Comparison of ENCODE assay signal across 1 cellular context in the genomic region with DNA sequence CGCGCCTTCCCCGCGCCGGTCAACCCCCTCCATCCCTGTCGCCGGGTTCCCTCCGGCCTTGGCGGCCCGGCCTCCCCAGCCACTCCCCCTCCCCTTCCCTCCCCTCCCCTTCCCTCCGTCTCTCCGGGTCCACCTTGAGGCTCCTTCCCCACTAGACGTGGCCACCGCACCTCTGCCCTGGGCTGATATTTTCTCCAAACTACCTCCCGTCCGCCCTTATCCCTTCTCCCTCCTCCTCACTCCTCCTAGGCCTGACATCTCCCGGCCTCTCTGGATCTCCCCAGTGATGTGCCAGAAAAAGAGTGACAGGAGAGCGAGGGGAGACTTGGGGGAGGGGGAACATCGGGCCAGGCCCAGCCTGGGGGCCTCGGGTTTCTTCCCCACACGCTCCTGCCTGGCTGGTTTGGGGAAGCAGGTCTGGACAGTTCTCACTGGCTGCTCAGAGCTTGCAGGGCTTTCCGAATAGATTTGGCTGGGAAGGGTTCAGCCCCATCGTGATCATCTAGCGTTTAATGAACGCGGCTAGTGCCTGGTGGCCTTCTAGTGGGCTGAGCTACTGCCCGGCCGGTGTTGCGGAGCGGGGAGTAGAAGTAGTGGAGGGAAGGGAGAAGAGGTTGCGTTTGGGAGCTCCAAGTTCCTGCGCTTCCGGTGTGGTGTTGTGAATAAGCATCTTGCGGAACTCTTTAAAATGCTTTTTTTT.
TF ChIP-seq lines count a peak whose summit lies in the region.

No MANE protein-coding gene starts in this region.

TF ChIP-seq in HEK293, 187 proteins besides CTCF, POLR2A, EP300 and RAD21 (continued from another document and continues in another):
- TF ChIP-seq ZNF26 (tag by site-specific recombination; IDR thresholded peaks at IDR 0.05) (no peak), ZNF791 (tag by site-specific recombination; IDR thresholded peaks at IDR 0.05) (no peak), PATZ1 (tag by site-specific recombination; IDR thresholded peaks at IDR 0.05) (peak; percentile 59), ZNF214 (tag by site-specific recombination; IDR thresholded peaks at IDR 0.05; ENCODE audit: borderline replicate concordance) (no peak), ZNF585B (tag by site-specific recombination; IDR thresholded peaks at IDR 0.05) (no peak), ZNF660 (tag by site-specific recombination; IDR thresholded peaks at IDR 0.05) (no peak), ZNF37A (tag by site-specific recombination; IDR thresholded peaks at IDR 0.05) (no peak), ZNF623 (tag by site-specific recombination; IDR thresholded peaks at IDR 0.05) (no peak), ZNF140 (tag by site-specific recombination; IDR thresholded peaks at IDR 0.05) (no peak), ZNF350 (tag by site-specific recombination; IDR thresholded peaks at IDR 0.05) (no peak), ZNF169 (tag by site-specific recombination; IDR thresholded peaks at IDR 0.05) (no peak), ZNF311 (tag by site-specific recombination; IDR thresholded peaks at IDR 0.05; ENCODE audit: borderline replicate concordance) (no peak), ZNF837 (tag by site-specific recombination; IDR thresholded peaks at IDR 0.05) (no peak), ZNF670 (tag by site-specific recombination; IDR thresholded peaks at IDR 0.05; ENCODE audit: low read depth) (no peak), ZBTB8A (tag by site-specific recombination; IDR thresholded peaks at IDR 0.05) (peak; percentile 82), RBAK (tag by site-specific recombination; IDR thresholded peaks at IDR 0.05) (no peak), ZNF629 (tag by site-specific recombination; IDR thresholded peaks at IDR 0.05) (no peak), FEZF1 (tag by site-specific recombination; IDR thresholded peaks at IDR 0.05) (no peak), ZNF830 (tag by site-specific recombination; IDR thresholded peaks at IDR 0.05; ENCODE audit: low read depth) (no peak), ZNF175 (tag by site-specific recombination; IDR thresholded peaks at IDR 0.05) (no peak), ZBTB17 (tag by site-specific recombination; IDR thresholded peaks at IDR 0.05) (peak; percentile 83), ZNF600 (tag by site-specific recombination; IDR thresholded peaks at IDR 0.05) (peak; percentile 87), ZFP41 (tag by site-specific recombination; IDR thresholded peaks at IDR 0.05; ENCODE audit: borderline replicate concordance) (no peak), ZNF24 (tag by site-specific recombination; IDR thresholded peaks at IDR 0.05) (no peak), ZNF610 (tag by site-specific recombination; IDR thresholded peaks at IDR 0.05; ENCODE audit: borderline replicate concordance) (no peak), ZNF132 (tag by site-specific recombination; IDR thresholded peaks at IDR 0.05; ENCODE audit: borderline replicate concordance) (no peak), ZNF433 (tag by site-specific recombination; IDR thresholded peaks at IDR 0.05; ENCODE audit: low read depth) (no peak), SP3 (tag by site-specific recombination; IDR thresholded peaks at IDR 0.05) (peak; percentile 43), ZNF692 (tag by site-specific recombination; IDR thresholded peaks at IDR 0.05) (peak; percentile 31; the same call in 1 of the 2 replicates), ZNF114 (tag by site-specific recombination; IDR thresholded peaks at IDR 0.05) (no peak), KLF1 (tag by site-specific recombination; IDR thresholded peaks at IDR 0.05) (no peak), SETDB1 (IDR thresholded peaks at IDR 0.05; ENCODE audit: insufficient read length, low read length) (no peak), BCL11B (tag by site-specific recombination; IDR thresholded peaks at IDR 0.05; ENCODE audit: low read depth) (no peak), SALL2 (tag by site-specific recombination; IDR thresholded peaks at IDR 0.05; ENCODE audit: borderline replicate concordance) (no peak), ZNF354C (tag by site-specific recombination; IDR thresholded peaks at IDR 0.05; ENCODE audit: borderline replicate concordance, low read depth) (no peak)
- TF ChIP-seq, protein P1, sequence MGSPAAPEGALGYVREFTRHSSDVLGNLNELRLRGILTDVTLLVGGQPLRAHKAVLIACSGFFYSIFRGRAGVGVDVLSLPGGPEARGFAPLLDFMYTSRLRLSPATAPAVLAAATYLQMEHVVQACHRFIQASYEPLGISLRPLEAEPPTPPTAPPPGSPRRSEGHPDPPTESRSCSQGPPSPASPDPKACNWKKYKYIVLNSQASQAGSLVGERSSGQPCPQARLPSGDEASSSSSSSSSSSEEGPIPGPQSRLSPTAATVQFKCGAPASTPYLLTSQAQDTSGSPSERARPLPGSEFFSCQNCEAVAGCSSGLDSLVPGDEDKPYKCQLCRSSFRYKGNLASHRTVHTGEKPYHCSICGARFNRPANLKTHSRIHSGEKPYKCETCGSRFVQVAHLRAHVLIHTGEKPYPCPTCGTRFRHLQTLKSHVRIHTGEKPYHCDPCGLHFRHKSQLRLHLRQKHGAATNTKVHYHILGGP (tag by site-specific recombination; IDR thresholded peaks at IDR 0.05) = no peak
- TF ChIP-seq, protein P2, sequence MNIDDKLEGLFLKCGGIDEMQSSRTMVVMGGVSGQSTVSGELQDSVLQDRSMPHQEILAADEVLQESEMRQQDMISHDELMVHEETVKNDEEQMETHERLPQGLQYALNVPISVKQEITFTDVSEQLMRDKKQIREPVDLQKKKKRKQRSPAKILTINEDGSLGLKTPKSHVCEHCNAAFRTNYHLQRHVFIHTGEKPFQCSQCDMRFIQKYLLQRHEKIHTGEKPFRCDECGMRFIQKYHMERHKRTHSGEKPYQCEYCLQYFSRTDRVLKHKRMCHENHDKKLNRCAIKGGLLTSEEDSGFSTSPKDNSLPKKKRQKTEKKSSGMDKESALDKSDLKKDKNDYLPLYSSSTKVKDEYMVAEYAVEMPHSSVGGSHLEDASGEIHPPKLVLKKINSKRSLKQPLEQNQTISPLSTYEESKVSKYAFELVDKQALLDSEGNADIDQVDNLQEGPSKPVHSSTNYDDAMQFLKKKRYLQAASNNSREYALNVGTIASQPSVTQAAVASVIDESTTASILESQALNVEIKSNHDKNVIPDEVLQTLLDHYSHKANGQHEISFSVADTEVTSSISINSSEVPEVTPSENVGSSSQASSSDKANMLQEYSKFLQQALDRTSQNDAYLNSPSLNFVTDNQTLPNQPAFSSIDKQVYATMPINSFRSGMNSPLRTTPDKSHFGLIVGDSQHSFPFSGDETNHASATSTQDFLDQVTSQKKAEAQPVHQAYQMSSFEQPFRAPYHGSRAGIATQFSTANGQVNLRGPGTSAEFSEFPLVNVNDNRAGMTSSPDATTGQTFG (tag by site-specific recombination; IDR thresholded peaks at IDR 0.05; ENCODE audit: borderline replicate concordance) = no peak
- TF ChIP-seq, protein P3, sequence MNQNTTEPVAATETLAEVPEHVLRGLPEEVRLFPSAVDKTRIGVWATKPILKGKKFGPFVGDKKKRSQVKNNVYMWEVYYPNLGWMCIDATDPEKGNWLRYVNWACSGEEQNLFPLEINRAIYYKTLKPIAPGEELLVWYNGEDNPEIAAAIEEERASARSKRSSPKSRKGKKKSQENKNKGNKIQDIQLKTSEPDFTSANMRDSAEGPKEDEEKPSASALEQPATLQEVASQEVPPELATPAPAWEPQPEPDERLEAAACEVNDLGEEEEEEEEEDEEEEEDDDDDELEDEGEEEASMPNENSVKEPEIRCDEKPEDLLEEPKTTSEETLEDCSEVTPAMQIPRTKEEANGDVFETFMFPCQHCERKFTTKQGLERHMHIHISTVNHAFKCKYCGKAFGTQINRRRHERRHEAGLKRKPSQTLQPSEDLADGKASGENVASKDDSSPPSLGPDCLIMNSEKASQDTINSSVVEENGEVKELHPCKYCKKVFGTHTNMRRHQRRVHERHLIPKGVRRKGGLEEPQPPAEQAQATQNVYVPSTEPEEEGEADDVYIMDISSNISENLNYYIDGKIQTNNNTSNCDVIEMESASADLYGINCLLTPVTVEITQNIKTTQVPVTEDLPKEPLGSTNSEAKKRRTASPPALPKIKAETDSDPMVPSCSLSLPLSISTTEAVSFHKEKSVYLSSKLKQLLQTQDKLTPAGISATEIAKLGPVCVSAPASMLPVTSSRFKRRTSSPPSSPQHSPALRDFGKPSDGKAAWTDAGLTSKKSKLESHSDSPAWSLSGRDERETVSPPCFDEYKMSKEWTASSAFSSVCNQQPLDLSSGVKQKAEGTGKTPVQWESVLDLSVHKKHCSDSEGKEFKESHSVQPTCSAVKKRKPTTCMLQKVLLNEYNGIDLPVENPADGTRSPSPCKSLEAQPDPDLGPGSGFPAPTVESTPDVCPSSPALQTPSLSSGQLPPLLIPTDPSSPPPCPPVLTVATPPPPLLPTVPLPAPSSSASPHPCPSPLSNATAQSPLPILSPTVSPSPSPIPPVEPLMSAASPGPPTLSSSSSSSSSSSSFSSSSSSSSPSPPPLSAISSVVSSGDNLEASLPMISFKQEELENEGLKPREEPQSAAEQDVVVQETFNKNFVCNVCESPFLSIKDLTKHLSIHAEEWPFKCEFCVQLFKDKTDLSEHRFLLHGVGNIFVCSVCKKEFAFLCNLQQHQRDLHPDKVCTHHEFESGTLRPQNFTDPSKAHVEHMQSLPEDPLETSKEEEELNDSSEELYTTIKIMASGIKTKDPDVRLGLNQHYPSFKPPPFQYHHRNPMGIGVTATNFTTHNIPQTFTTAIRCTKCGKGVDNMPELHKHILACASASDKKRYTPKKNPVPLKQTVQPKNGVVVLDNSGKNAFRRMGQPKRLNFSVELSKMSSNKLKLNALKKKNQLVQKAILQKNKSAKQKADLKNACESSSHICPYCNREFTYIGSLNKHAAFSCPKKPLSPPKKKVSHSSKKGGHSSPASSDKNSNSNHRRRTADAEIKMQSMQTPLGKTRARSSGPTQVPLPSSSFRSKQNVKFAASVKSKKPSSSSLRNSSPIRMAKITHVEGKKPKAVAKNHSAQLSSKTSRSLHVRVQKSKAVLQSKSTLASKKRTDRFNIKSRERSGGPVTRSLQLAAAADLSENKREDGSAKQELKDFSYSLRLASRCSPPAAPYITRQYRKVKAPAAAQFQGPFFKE (tag by site-specific recombination; IDR thresholded peaks at IDR 0.05; ENCODE audit: borderline replicate concordance) = no peak
- TF ChIP-seq, protein P4, sequence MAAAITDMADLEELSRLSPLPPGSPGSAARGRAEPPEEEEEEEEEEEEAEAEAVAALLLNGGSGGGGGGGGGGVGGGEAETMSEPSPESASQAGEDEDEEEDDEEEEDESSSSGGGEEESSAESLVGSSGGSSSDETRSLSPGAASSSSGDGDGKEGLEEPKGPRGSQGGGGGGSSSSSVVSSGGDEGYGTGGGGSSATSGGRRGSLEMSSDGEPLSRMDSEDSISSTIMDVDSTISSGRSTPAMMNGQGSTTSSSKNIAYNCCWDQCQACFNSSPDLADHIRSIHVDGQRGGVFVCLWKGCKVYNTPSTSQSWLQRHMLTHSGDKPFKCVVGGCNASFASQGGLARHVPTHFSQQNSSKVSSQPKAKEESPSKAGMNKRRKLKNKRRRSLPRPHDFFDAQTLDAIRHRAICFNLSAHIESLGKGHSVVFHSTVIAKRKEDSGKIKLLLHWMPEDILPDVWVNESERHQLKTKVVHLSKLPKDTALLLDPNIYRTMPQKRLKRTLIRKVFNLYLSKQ (tag by site-specific recombination; IDR thresholded peaks at IDR 0.05; ENCODE audit: borderline replicate concordance) = no peak
- TF ChIP-seq, protein P5, sequence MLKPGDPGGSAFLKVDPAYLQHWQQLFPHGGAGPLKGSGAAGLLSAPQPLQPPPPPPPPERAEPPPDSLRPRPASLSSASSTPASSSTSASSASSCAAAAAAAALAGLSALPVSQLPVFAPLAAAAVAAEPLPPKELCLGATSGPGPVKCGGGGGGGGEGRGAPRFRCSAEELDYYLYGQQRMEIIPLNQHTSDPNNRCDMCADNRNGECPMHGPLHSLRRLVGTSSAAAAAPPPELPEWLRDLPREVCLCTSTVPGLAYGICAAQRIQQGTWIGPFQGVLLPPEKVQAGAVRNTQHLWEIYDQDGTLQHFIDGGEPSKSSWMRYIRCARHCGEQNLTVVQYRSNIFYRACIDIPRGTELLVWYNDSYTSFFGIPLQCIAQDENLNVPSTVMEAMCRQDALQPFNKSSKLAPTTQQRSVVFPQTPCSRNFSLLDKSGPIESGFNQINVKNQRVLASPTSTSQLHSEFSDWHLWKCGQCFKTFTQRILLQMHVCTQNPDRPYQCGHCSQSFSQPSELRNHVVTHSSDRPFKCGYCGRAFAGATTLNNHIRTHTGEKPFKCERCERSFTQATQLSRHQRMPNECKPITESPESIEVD (tag by site-specific recombination; IDR thresholded peaks at IDR 0.05) = no peak
